In genomic region chr5:35773936-35774335, GRCh38 we compare ENCODE assay signal across 16 cellular contexts.
DNase-seq lines count a peak whose midpoint lies in the region; ATAC-seq and TF ChIP-seq lines count a peak whose summit lies in the region.
"Had no signal": no experiment of that assay in that cellular context is flagged by ENCODE, and none has a peak within 500 bp of the region (broad histone marks: within the 10 kb centered on the region; RNA-seq: fewer than 3 reads in every experiment).

No MANE protein-coding gene starts in this region.

- H3K36me3 Mint-ChIP-seq in CD4-positive, alpha-beta memory T cell = peaks cover 0 to 4% of the 10 kb centered on the region in 2 donors
- no peaks in the 10 kb centered on the region for H3K36me3 Mint-ChIP-seq in Calu3 (ENCODE audit: insufficient read depth, unreplicated experiment)

- no peak overlapping the region for H3K27ac ChIP-seq in CD4-positive, alpha-beta memory T cell (ENCODE audit: low read depth, low read length)
- no peak overlapping the region for H3K27ac ChIP-seq in RWPE1
- H3K27ac ChIP-seq: adrenal gland; BLaER1 treated with 17β-estradiol and CSF1 and Interleukin-3, amounts not matched to agents 10 nM and 100 nM; left ventricle myocardium inferior had no signal

- POLR2A ChIA-PET in CD4-positive, alpha-beta memory T cell (lab: Charles Lee; ENCODE audit: partially characterized antibody) = interaction anchor here (1.2 to 2.3 kb wide), 2 partner anchors 80 to 108 kb away, joined by 7 to 8 read pairs; no protein-coding TSS in a partner anchor
- POLR2A ChIA-PET in RWPE1 (lab: Yijun Ruan, JAX; ENCODE audit: low non-redundant PET) = no interaction called here

- peaks cover 0 to 2% of the 10 kb centered on the region in 2 donors for H3K27me3 Mint-ChIP-seq in CD4-positive, alpha-beta memory T cell
- H3K27me3 Mint-ChIP-seq in Calu3 (ENCODE audit: unreplicated experiment) = no peaks in the 10 kb centered on the region

- no peaks in the 10 kb centered on the region for H3K36me3 ChIP-seq in CD4-positive, alpha-beta memory T cell (ENCODE audit: insufficient read depth, low read length)
- H3K36me3 ChIP-seq: adrenal gland; BLaER1 treated with 17β-estradiol and CSF1 and Interleukin-3, amounts not matched to agents 10 nM and 100 nM; HAP-1; left ventricle myocardium inferior had no signal

- no peak for TF ChIP-seq CTCF in RWPE1 (conservative IDR thresholded peaks at IDR 0.05; ENCODE audit: low read depth)
- TF ChIP-seq CTCF in choroid plexus epithelial cell (conservative IDR thresholded peaks at IDR 0.05; ENCODE audit: low read depth, low read length) = no peak
- no peak for TF ChIP-seq CTCF in Calu3 (IDR thresholded peaks at IDR 0.05; ENCODE audit: unreplicated experiment)

- no peaks in the 10 kb centered on the region for H3K27me3 ChIP-seq in CD4-positive, alpha-beta memory T cell (ENCODE audit: insufficient read depth, low read length)
- H3K27me3 ChIP-seq: adrenal gland; BLaER1 treated with 17β-estradiol and CSF1 and Interleukin-3, amounts not matched to agents 10 nM and 100 nM had no signal

- no peaks in the 10 kb centered on the region for H3K9me3 ChIP-seq in CD4-positive, alpha-beta memory T cell (ENCODE audit: control insufficient read depth in 1 of 2, low read length in 2 of 2)
- H3K9me3 ChIP-seq: adrenal gland; BLaER1 treated with 17β-estradiol and CSF1 and Interleukin-3, amounts not matched to agents 10 nM and 100 nM; HAP-1; left ventricle myocardium inferior had no signal

- BruUV-seq in Calu3 (replicated peaks; lab: Mats Ljungman, UMichigan) = no TSS peak

- H3K27ac Mint-ChIP-seq in CD4-positive, alpha-beta memory T cell = peak overlapping the region in 6 of 7 donors; percentile 36 to 83 (median 53)
- H3K27ac Mint-ChIP-seq in Calu3 (ENCODE audit: unreplicated experiment) = no peak overlapping the region

- CTCF ChIA-PET in CD4-positive, alpha-beta memory T cell (lab: Charles Lee; ENCODE audit: partially characterized antibody) = interaction anchor here (1.5 kb wide), 1 partner anchor 85 kb away, joined by 4 read pairs; no protein-coding TSS in a partner anchor
- CTCF ChIA-PET in RWPE1 (lab: Yijun Ruan, JAX) (no interaction called here), Calu3 (lab: Charles Lee) (no interaction called here)

- H3K9me3 Mint-ChIP-seq in CD4-positive, alpha-beta memory T cell = no peaks in the 10 kb centered on the region
- no peaks in the 10 kb centered on the region for H3K9me3 Mint-ChIP-seq in Calu3 (ENCODE audit: low read depth, unreplicated experiment)

- no peak overlapping the region for H3K4me3 ChIP-seq in CD4-positive, alpha-beta memory T cell (ENCODE audit: low read length in 2 of 2)
- H3K4me3 ChIP-seq in choroid plexus epithelial cell (ENCODE audit: low read depth, low read length) = no peak overlapping the region
- H3K4me3 ChIP-seq: adrenal gland; BLaER1 treated with 17β-estradiol and CSF1 and Interleukin-3, amounts not matched to agents 10 nM and 100 nM; HAP-1; left ventricle myocardium inferior had no signal

- H3K4me3 Mint-ChIP-seq in CD4-positive, alpha-beta memory T cell = peak overlapping the region in 6 of 8 donors; percentile 12 to 56 (median 45)
- no peak overlapping the region for H3K4me3 Mint-ChIP-seq in Calu3 (ENCODE audit: low read depth, unreplicated experiment)

- ATAC-seq in GM19395 (IDR thresholded peaks at IDR 0.05; ENCODE audit: unreplicated experiment) = no peak

- peaks cover 30 to 54% (median 42%) of the 10 kb centered on the region in 4 donors for H3K4me1 Mint-ChIP-seq in CD4-positive, alpha-beta memory T cell
- no peaks in the 10 kb centered on the region for H3K4me1 Mint-ChIP-seq in Calu3 (ENCODE audit: low read depth, unreplicated experiment)

- peaks cover 37% of the 10 kb centered on the region for H3K4me1 ChIP-seq in CD4-positive, alpha-beta memory T cell (ENCODE audit: insufficient read depth, low read length)
- H3K4me1 ChIP-seq: adrenal gland, left ventricle myocardium inferior had no signal

- DNase-seq in AG08395 (ENCODE audit: low spot score) = peak; percentile 11
- peak in 1 of 5 donors; percentile 61 for DNase-seq in CD4-positive, alpha-beta memory T cell
- peak; percentile 13 for DNase-seq in RWPE1 (ENCODE audit: low spot score)
- DNase-seq in choroid plexus epithelial cell (ENCODE audit: low read depth) = peak; percentile 70
- DNase-seq in NCI-H2171 (lab: John Stamatoyannopoulos, UW) = no peak
- DNase-seq in Calu3 = no peak
- no peak for DNase-seq in Kasumi-1 (lab: John Stamatoyannopoulos, UW)
- DNase-seq: adrenal gland, erythroblast, left ventricle myocardium inferior, SHP77 treated with DMSO at 0.1 percent for 48 hours, small intestine, T-helper 9 cell had no signal

- intact Hi-C loops in CD4-positive, alpha-beta memory T cell (cut with micrococcal nuclease) = loop anchor here (10.0 kb wide), 1 partner anchor 689 kb away; no protein-coding TSS in a partner anchor
- intact Hi-C loops in Calu3 (cut with micrococcal nuclease; ENCODE audit: unreplicated experiment) = no loop called here

Comparison
In these comparisons a context has a peak if more than half of its experiments do, and no peak if none do; other contexts are left out.
1. DNase-seq: peak in AG08395 (single experiment), RWPE1 (single experiment) and choroid plexus epithelial cell (single experiment); none in NCI-H2171 (single experiment), Calu3 (single experiment) and Kasumi-1 (0 of 2).